In the genomic region with DNA sequence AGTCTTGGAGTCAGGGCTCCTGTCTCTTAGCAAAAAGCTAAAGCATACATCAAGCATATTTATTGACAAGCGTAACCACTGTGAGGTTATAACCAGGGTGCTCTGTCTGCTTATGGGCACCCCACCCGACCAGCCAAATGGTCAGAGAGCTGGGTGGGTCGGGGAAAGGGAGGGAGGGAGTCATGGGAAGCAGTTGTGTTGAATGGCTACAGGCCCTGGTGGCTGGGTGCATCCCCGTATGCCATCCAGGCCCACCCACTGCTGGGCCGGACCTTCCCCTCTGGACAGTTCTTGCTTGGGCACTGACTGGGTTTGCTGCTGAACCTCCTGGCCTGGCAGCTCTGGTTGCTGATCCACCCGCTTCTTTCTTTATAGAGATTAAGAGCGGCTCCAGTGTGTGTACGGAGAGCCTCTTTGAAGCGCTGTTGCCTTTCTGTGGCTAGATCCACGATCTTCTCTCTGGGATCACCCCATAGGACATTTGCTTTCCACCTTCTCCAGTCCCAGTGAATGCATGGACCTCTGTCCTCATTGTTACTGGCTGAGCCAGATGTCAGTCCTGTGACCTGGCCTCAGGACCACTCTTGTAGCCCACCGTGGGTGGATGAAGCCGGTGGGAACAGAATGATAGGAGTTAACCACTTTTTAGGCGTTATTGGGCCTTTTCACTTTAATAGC, we compare ENCODE assay signal across 8 cellular contexts. TPM values are rescaled to one million over a fixed set of nuclear protein-coding genes. Genes with fewer than 3 reads are reported as not detected.
DNase-seq lines count a peak whose midpoint lies in the region; ATAC-seq and TF ChIP-seq lines count a peak whose summit lies in the region.
"Had no signal": no experiment of that assay in that cellular context is flagged by ENCODE, and none has a peak within 500 bp of the region (broad histone marks: within the 10 kb centered on the region; RNA-seq: fewer than 3 reads in every experiment).

No MANE protein-coding gene starts in this region.

- intact Hi-C loops in left lung (cut with DNase I): no loop called here

- no peaks in the 10 kb centered on the region for H3K9me2 ChIP-seq in Loucy (replicated peaks; ENCODE audit: low read depth, low read length)

- H3K4me1 Mint-ChIP-seq in activated naive CD8-positive, alpha-beta T cell treated with anti-CD3 and anti-CD28 coated beads, Interleukin-2, amount 50 U/mL, for 24 hours: peaks cover 74% of the 10 kb centered on the region

- H3K9me3 Mint-ChIP-seq in activated naive CD8-positive, alpha-beta T cell treated with anti-CD3 and anti-CD28 coated beads, Interleukin-2, amount 50 U/mL, for 24 hours: no peaks in the 10 kb centered on the region
- H3K9me3 Mint-ChIP-seq: central memory CD8-positive, alpha-beta T cell had no signal

- no peaks in the 10 kb centered on the region for H3K9me3 ChIP-seq in Loucy (ENCODE audit: insufficient read depth, low read depth, low read length)
- H3K9me3 ChIP-seq in left lung: no peaks in the 10 kb centered on the region
- H3K9me3 ChIP-seq in subcutaneous abdominal adipose tissue (ENCODE audit: control insufficient read depth in 5 of 5, low read length in 5 of 5): peaks cover 0 to 2% (median 0%) of the 10 kb centered on the region in 5 donors

- peaks cover 20% of the 10 kb centered on the region; the same call in 1 of the 2 replicates for H3K36me3 ChIP-seq in Loucy (ENCODE audit: insufficient read depth, low read length)
- no peaks in the 10 kb centered on the region for H3K36me3 ChIP-seq in left lung
- H3K36me3 ChIP-seq in subcutaneous abdominal adipose tissue (ENCODE audit: control insufficient read depth in 5 of 5, insufficient read depth in 5 of 5, low read length in 5 of 5): peaks cover 0 to 9% (median 0%) of the 10 kb centered on the region in 5 donors

- peak overlapping the region; percentile 53 for H3K27ac Mint-ChIP-seq in activated naive CD8-positive, alpha-beta T cell treated with anti-CD3 and anti-CD28 coated beads, Interleukin-2, amount 50 U/mL, for 24 hours

- ATAC-seq in activated naive CD8-positive, alpha-beta T cell treated with anti-CD3 and anti-CD28 coated beads, Interleukin-2, amount 50 U/mL, for 24 hours: no peak
- ATAC-seq in left lung (no peak), HG03432 (IDR thresholded peaks at IDR 0.05; ENCODE audit: unreplicated experiment) (no peak), HG03565 (IDR thresholded peaks at IDR 0.05; ENCODE audit: unreplicated experiment) (no peak)

- H3K79me2 ChIP-seq in Loucy (ENCODE audit: insufficient read depth, low read length): peaks cover 99% of the 10 kb centered on the region

- H3K27me3 Mint-ChIP-seq in activated naive CD8-positive, alpha-beta T cell treated with anti-CD3 and anti-CD28 coated beads, Interleukin-2, amount 50 U/mL, for 24 hours: no peaks in the 10 kb centered on the region
- H3K27me3 Mint-ChIP-seq: central memory CD8-positive, alpha-beta T cell had no signal

- H3K4me2 ChIP-seq in Loucy (ENCODE audit: low read depth, low read length, poor library complexity, severe bottlenecking): peak overlapping the region; percentile 18

- no peak for DNase-seq in activated naive CD8-positive, alpha-beta T cell treated with anti-CD3 and anti-CD28 coated beads, Interleukin-2, amount 50 U/mL, for 24 hours
- DNase-seq in left lung (no peak), iPS-NIHi7 (ENCODE audit: extremely low spot score) (no peak)

- no peak overlapping the region for H3K4me3 ChIP-seq in Loucy (ENCODE audit: low read length, poor library complexity, severe bottlenecking)
- H3K4me3 ChIP-seq in left lung: no peak overlapping the region
- peak overlapping the region in 3 of 5 donors; percentile 14 to 36 (median 23) for H3K4me3 ChIP-seq in subcutaneous abdominal adipose tissue (ENCODE audit: low read depth in 1 of 5, low read length in 5 of 5)

- H3K27ac ChIP-seq in left lung (peak overlapping the region; percentile 1 to 62), subcutaneous abdominal adipose tissue (ENCODE audit: low read depth, low read length) (peak overlapping the region; percentile 98)

- no peaks in the 10 kb centered on the region for H3K27me3 ChIP-seq in Loucy (ENCODE audit: insufficient read depth, low read length, poor library complexity, severe bottlenecking)
- no peaks in the 10 kb centered on the region for H3K27me3 ChIP-seq in left lung
- H3K27me3 ChIP-seq in subcutaneous abdominal adipose tissue (ENCODE audit: control insufficient read depth in 5 of 5, insufficient read depth in 4 of 5, low read length in 5 of 5): peaks cover 0 to 3% (median 0%) of the 10 kb centered on the region in 5 donors

- H3F3A ChIP-seq in Loucy (ENCODE audit: low read depth): 0 out of 2 replicates have a peak, but pooled peaks cover 3% of the 10 kb centered on the region

- H3K4me1 ChIP-seq in Loucy (ENCODE audit: insufficient read depth, low read length, poor library complexity, severe bottlenecking): peaks cover 47% of the 10 kb centered on the region
- peaks cover 32 to 84% of the 10 kb centered on the region in 2 donors for H3K4me1 ChIP-seq in left lung
- H3K4me1 ChIP-seq in subcutaneous abdominal adipose tissue (ENCODE audit: control insufficient read depth in 5 of 5, insufficient read depth in 5 of 5, low read length in 5 of 5): peaks cover 25 to 78% (median 67%) of the 10 kb centered on the region in 5 donors

- peaks cover 4% of the 10 kb centered on the region for H3K36me3 Mint-ChIP-seq in activated naive CD8-positive, alpha-beta T cell treated with anti-CD3 and anti-CD28 coated beads, Interleukin-2, amount 50 U/mL, for 24 hours (ENCODE audit: low read depth)

- H2AFZ ChIP-seq in Loucy (ENCODE audit: low read length): no peak overlapping the region

- H3K9ac ChIP-seq in Loucy (ENCODE audit: low read depth, low read length, poor library complexity, severe bottlenecking): peak overlapping the region; percentile 20
- H3K9ac ChIP-seq in subcutaneous abdominal adipose tissue (ENCODE audit: low read length in 5 of 5): peak overlapping the region in 4 of 5 donors; percentile 29 to 87 (median 63)

- TF ChIP-seq CTCF in Loucy (conservative IDR thresholded peaks at IDR 0.05; ENCODE audit: low read length) (no peak), left lung (IDR thresholded peaks at IDR 0.05) (no peak)

- H4K20me1 ChIP-seq in Loucy (ENCODE audit: insufficient read depth, low read length, poor library complexity, severe bottlenecking): peaks cover 12% of the 10 kb centered on the region

- H3K4me3 Mint-ChIP-seq in activated naive CD8-positive, alpha-beta T cell treated with anti-CD3 and anti-CD28 coated beads, Interleukin-2, amount 50 U/mL, for 24 hours: no peak overlapping the region
- H3K4me3 Mint-ChIP-seq: central memory CD8-positive, alpha-beta T cell had no signal

RNA-seq across cellular contexts. Expression of gene SMAD3, which starts 59.6 kb away (rescaled TPM):
- total RNA-seq in left lung: 10 to 100 TPM; 30.9 to 33.1 TPM

Comparison
In these comparisons a context has a peak if more than half of its experiments do, and no peak if none do; other contexts are left out.
1. H3K4me3 ChIP-seq: peak in subcutaneous abdominal adipose tissue (3 of 5); none in Loucy (single experiment) and left lung (0 of 2).